In genomic region chr22:40732996-40733292, GRCh38 we compare ENCODE assay signal across 2 cellular contexts.
TF ChIP-seq lines count a peak whose summit lies in the region.

No MANE protein-coding gene starts in this region.

TF ChIP-seq in HepG2, 621 proteins besides CTCF, POLR2A, EP300 and RAD21:
- TF ChIP-seq ZNF446 (CRISPR knock-in tag; IDR thresholded peaks at IDR 0.05) (no peak), ARHGAP35 (CRISPR knock-in tag; IDR thresholded peaks at IDR 0.05; ENCODE audit: borderline replicate concordance) (no peak), ZNF776 (CRISPR knock-in tag; IDR thresholded peaks at IDR 0.05) (no peak)

TF ChIP-seq in GM12878, 131 proteins besides CTCF, POLR2A, EP300 and RAD21:
- no peak for TF ChIP-seq SUZ12 (IDR thresholded peaks at IDR 0.05; ENCODE audit: unreplicated experiment)
- no peak for TF ChIP-seq KAT2A (conservative IDR thresholded peaks at IDR 0.05; ENCODE audit: control insufficient read depth, low read depth, low read length)
- no peak for TF ChIP-seq RB1 (IDR thresholded peaks at IDR 0.05; ENCODE audit: borderline replicate concordance)
- no peak for TF ChIP-seq KDM1A (IDR thresholded peaks at IDR 0.05; ENCODE audit: borderline replicate concordance)
- no peak for TF ChIP-seq CEBPZ (IDR thresholded peaks at IDR 0.05; ENCODE audit: low read depth, low read length)
- no peak for TF ChIP-seq ZNF24 (IDR thresholded peaks at IDR 0.05)
- TF ChIP-seq ZBED1 (IDR thresholded peaks at IDR 0.05; ENCODE audit: borderline replicate concordance): no peak
- no peak for TF ChIP-seq ZNF274 (IDR thresholded peaks at IDR 0.05; ENCODE audit: insufficient read depth, insufficient read length)
- no peak for TF ChIP-seq NR2C1 (IDR thresholded peaks at IDR 0.05)
- no peak for TF ChIP-seq MAX (IDR thresholded peaks at IDR 0.05; ENCODE audit: low read depth, low read length)
- no peak for TF ChIP-seq MTA2 (IDR thresholded peaks at IDR 0.05; ENCODE audit: low read depth)
- TF ChIP-seq RCOR1 (conservative IDR thresholded peaks at IDR 0.05; ENCODE audit: low read depth, low read length): no peak
- TF ChIP-seq E4F1 (IDR thresholded peaks at IDR 0.05; ENCODE audit: borderline replicate concordance, partially characterized antibody): no peak
- TF ChIP-seq SRF (IDR thresholded peaks at IDR 0.05; ENCODE audit: low read depth in 2 of 2, low read length in 2 of 2): no peak
- no peak for TF ChIP-seq NFXL1 (IDR thresholded peaks at IDR 0.05; ENCODE audit: borderline replicate concordance)
- TF ChIP-seq, protein P1, sequence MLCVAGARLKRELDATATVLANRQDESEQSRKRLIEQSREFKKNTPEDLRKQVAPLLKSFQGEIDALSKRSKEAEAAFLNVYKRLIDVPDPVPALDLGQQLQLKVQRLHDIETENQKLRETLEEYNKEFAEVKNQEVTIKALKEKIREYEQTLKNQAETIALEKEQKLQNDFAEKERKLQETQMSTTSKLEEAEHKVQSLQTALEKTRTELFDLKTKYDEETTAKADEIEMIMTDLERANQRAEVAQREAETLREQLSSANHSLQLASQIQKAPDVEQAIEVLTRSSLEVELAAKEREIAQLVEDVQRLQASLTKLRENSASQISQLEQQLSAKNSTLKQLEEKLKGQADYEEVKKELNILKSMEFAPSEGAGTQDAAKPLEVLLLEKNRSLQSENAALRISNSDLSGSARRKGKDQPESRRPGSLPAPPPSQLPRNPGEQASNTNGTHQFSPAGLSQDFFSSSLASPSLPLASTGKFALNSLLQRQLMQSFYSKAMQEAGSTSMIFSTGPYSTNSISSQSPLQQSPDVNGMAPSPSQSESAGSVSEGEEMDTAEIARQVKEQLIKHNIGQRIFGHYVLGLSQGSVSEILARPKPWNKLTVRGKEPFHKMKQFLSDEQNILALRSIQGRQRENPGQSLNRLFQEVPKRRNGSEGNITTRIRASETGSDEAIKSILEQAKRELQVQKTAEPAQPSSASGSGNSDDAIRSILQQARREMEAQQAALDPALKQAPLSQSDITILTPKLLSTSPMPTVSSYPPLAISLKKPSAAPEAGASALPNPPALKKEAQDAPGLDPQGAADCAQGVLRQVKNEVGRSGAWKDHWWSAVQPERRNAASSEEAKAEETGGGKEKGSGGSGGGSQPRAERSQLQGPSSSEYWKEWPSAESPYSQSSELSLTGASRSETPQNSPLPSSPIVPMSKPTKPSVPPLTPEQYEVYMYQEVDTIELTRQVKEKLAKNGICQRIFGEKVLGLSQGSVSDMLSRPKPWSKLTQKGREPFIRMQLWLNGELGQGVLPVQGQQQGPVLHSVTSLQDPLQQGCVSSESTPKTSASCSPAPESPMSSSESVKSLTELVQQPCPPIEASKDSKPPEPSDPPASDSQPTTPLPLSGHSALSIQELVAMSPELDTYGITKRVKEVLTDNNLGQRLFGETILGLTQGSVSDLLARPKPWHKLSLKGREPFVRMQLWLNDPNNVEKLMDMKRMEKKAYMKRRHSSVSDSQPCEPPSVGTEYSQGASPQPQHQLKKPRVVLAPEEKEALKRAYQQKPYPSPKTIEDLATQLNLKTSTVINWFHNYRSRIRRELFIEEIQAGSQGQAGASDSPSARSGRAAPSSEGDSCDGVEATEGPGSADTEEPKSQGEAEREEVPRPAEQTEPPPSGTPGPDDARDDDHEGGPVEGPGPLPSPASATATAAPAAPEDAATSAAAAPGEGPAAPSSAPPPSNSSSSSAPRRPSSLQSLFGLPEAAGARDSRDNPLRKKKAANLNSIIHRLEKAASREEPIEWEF (IDR thresholded peaks at IDR 0.05; ENCODE audit: insufficient replicate concordance, low read depth, low read length): no peak
- TF ChIP-seq RBBP5 (conservative IDR thresholded peaks at IDR 0.05): no peak
- no peak for TF ChIP-seq HDAC2 (IDR thresholded peaks at IDR 0.05)
